In the genomic region with DNA sequence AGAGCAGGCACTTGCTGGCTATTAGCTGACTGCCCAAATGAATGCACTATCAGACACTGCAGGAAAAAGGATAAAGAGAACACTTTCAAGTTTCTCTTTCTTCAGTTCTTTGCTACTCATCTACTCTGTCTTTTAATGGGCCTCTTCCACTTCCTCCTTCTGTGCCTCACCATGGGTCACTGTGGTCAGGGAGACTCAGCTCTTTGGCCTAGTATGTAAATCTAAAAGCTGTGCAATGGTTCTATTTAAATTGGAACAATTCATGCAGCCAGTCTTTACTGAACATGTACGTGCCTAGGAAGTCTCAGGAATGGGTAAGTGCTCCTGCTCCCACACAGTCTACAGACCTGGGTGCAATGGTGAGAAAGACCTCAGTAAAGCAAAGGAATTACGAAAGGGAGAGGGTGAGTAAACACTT, we compare ENCODE assay signal across 8 cellular contexts.
DNase-seq lines count a peak whose midpoint lies in the region; ATAC-seq lines count a peak whose summit lies in the region.

No MANE protein-coding gene starts in this region.

- DNase-seq in stimulated activated naive CD8-positive, alpha-beta T cell treated with anti-CD3 and anti-CD28 coated beads, Interleukin-15, Interleukin-2, amounts not matched to agents 100 U/mL and 50 U/mL, for 24 hours = no peak
- no peak for DNase-seq in stimulated activated naive CD8-positive, alpha-beta T cell treated with anti-CD3 and anti-CD28 coated beads, Interleukin-15, amount 100 ng/mL, for 72 hours
- DNase-seq in OCI-M1 (lab: John Stamatoyannopoulos, UW) (peak; percentile 39), mesenteric fat pad (ENCODE audit: low spot score) (no peak), cerebellar nuclear complex (lab: John Stamatoyannopoulos, UW) (no peak), immature natural killer cell (no peak)
- DNase-seq in activated T-cell treated with anti-CD3 and anti-CD28 coated beads, Interleukin-2, amount 50 U/mL, for 4 hours = no peak

- H3K4me3 Mint-ChIP-seq in stimulated activated naive CD8-positive, alpha-beta T cell treated with anti-CD3 and anti-CD28 coated beads, Interleukin-15, amount 100 ng/mL, for 72 hours = no peak overlapping the region
- H3K4me3 Mint-ChIP-seq in activated T-cell treated with anti-CD3 and anti-CD28 coated beads, Interleukin-2, amount 50 U/mL, for 4 hours = no peak overlapping the region
- no peak overlapping the region for H3K4me3 Mint-ChIP-seq in immature natural killer cell

- peak; percentile 31 for ATAC-seq in stimulated activated naive CD8-positive, alpha-beta T cell treated with anti-CD3 and anti-CD28 coated beads, Interleukin-15, Interleukin-2, amounts not matched to agents 100 U/mL and 50 U/mL, for 24 hours
- ATAC-seq in stimulated activated naive CD8-positive, alpha-beta T cell treated with anti-CD3 and anti-CD28 coated beads, Interleukin-15, amount 100 ng/mL, for 72 hours = no peak
- ATAC-seq in HG02981 (IDR thresholded peaks at IDR 0.05; ENCODE audit: unreplicated experiment) = peak; percentile 43
- no peak for ATAC-seq in activated T-cell treated with anti-CD3 and anti-CD28 coated beads, Interleukin-2, amount 50 U/mL, for 4 hours

- peaks cover 36% of the 10 kb centered on the region for H3K4me1 Mint-ChIP-seq in stimulated activated naive CD8-positive, alpha-beta T cell treated with anti-CD3 and anti-CD28 coated beads, Interleukin-15, amount 100 ng/mL, for 72 hours
- H3K4me1 Mint-ChIP-seq in activated T-cell treated with anti-CD3 and anti-CD28 coated beads, Interleukin-2, amount 50 U/mL, for 4 hours (ENCODE audit: low read depth) = peaks cover 8% of the 10 kb centered on the region
- peaks cover 6 to 7% of the 10 kb centered on the region in 2 donors for H3K4me1 Mint-ChIP-seq in immature natural killer cell

- H3K9me3 Mint-ChIP-seq in stimulated activated naive CD8-positive, alpha-beta T cell treated with anti-CD3 and anti-CD28 coated beads, Interleukin-15, amount 100 ng/mL, for 72 hours = peaks cover 11% of the 10 kb centered on the region in 2 donors
- peaks cover 6% of the 10 kb centered on the region for H3K9me3 Mint-ChIP-seq in activated T-cell treated with anti-CD3 and anti-CD28 coated beads, Interleukin-2, amount 50 U/mL, for 4 hours
- no peaks in the 10 kb centered on the region for H3K9me3 Mint-ChIP-seq in immature natural killer cell

- peaks cover 25% of the 10 kb centered on the region for H3K36me3 Mint-ChIP-seq in activated T-cell treated with anti-CD3 and anti-CD28 coated beads, Interleukin-2, amount 50 U/mL, for 4 hours (ENCODE audit: insufficient read depth)
- H3K36me3 Mint-ChIP-seq in immature natural killer cell = peaks cover 18 to 20% (median 20%) of the 10 kb centered on the region in 3 donors

- H3K27me3 Mint-ChIP-seq in stimulated activated naive CD8-positive, alpha-beta T cell treated with anti-CD3 and anti-CD28 coated beads, Interleukin-15, amount 100 ng/mL, for 72 hours = no peaks in the 10 kb centered on the region
- no peaks in the 10 kb centered on the region for H3K27me3 Mint-ChIP-seq in activated T-cell treated with anti-CD3 and anti-CD28 coated beads, Interleukin-2, amount 50 U/mL, for 4 hours (ENCODE audit: low read depth)
- peaks cover 0 to 2% (median 0%) of the 10 kb centered on the region in 3 donors for H3K27me3 Mint-ChIP-seq in immature natural killer cell (ENCODE audit: low read depth in 3 of 3)

- no peak overlapping the region for H3K27ac Mint-ChIP-seq in stimulated activated naive CD8-positive, alpha-beta T cell treated with anti-CD3 and anti-CD28 coated beads, Interleukin-15, amount 100 ng/mL, for 72 hours
- H3K27ac Mint-ChIP-seq in immature natural killer cell = no peak overlapping the region

Comparison
In these comparisons a context has a peak if more than half of its experiments do, and no peak if none do; other contexts are left out.
1. ATAC-seq: peak in stimulated activated naive CD8-positive, alpha-beta T cell treated with anti-CD3 and anti-CD28 coated beads, Interleukin-15, Interleukin-2, amounts not matched to agents 100 U/mL and 50 U/mL, for 24 hours (single experiment) and HG02981 (single experiment); none in stimulated activated naive CD8-positive, alpha-beta T cell treated with anti-CD3 and anti-CD28 coated beads, Interleukin-15, amount 100 ng/mL, for 72 hours (single experiment) and activated T-cell treated with anti-CD3 and anti-CD28 coated beads, Interleukin-2, amount 50 U/mL, for 4 hours (0 of 2).